In genomic region chr16:31708348-31708747, GRCh38 we compare ENCODE assay signal across 29 cellular contexts.
DNase-seq lines count a peak whose midpoint lies in the region; ATAC-seq lines count a peak whose summit lies in the region.
"Had no signal": no experiment of that assay in that cellular context is flagged by ENCODE, and none has a peak within 500 bp of the region (broad histone marks: within the 10 kb centered on the region; RNA-seq: fewer than 3 reads in every experiment).

No MANE protein-coding gene starts in this region.

- peak; percentile 57 for DNase-seq in activated CD4-positive, alpha-beta T cell treated with anti-CD3 and anti-CD28 coated beads, Interleukin-2, amount 10 ng/mL, durations not matched to agents 24 days and 14 days
- no peak for DNase-seq in activated CD4-positive, alpha-beta T cell treated with anti-CD3 and anti-CD28 coated beads, Interleukin-2, amount 50 U/mL, for 1 hour
- DNase-seq in activated naive CD8-positive, alpha-beta T cell treated with anti-CD3 and anti-CD28 coated beads for 36 hours = no peak
- DNase-seq in activated naive CD8-positive, alpha-beta T cell treated with anti-CD3 and anti-CD28 coated beads, Interleukin-2, amount 50 U/mL, for 24 hours = no peak
- no peak for DNase-seq in T-helper 17 cell
- DNase-seq in middle frontal gyrus (ENCODE audit: extremely low spot score, low spot score) = no peak
- DNase-seq in AG08396 (ENCODE audit: low spot score) = no peak
- DNase-seq: activated CD4-positive, CD25-positive, alpha-beta regulatory T cell treated with anti-CD3 and anti-CD28 coated beads, Interleukin-2, amount 50 U/mL, for 72 hours; activated effector memory CD4-positive, alpha-beta T cell treated with Interleukin-2 at 50 U/mL for 16 hours; body of pancreas; glutamatergic neuron; GOT3; left colon; mammary epithelial cell; NCI-H146; NCI-H345; NCI-H69; nephron progenitor cell; ovary; PC-3; SHP77; stimulated activated CD4-positive, alpha-beta T cell treated with anti-CD3 and anti-CD28 coated beads, Interleukin-15, amount 100 ng/mL, for 24 hours; stimulated activated CD4-positive, alpha-beta T cell treated with anti-CD3 and anti-CD28 coated beads, Interleukin-4, amount 100 ng/mL, for 4 hours; substantia nigra had no signal

- H3K9me3 Mint-ChIP-seq in activated CD4-positive, alpha-beta T cell treated with anti-CD3 and anti-CD28 coated beads, Interleukin-2, amount 10 ng/mL, durations not matched to agents 24 days and 14 days = peaks cover 3% of the 10 kb centered on the region
- peaks cover 4% of the 10 kb centered on the region for H3K9me3 Mint-ChIP-seq in activated naive CD8-positive, alpha-beta T cell treated with anti-CD3 and anti-CD28 coated beads for 36 hours
- no peaks in the 10 kb centered on the region for H3K9me3 Mint-ChIP-seq in activated naive CD8-positive, alpha-beta T cell treated with anti-CD3 and anti-CD28 coated beads, Interleukin-2, amount 50 U/mL, for 24 hours
- H3K9me3 Mint-ChIP-seq: nephron progenitor cell; T-helper 2 cell treated with Interferon-gamma antibody and Interleukin-4, amounts not matched to agents 5 μg/mL and 100 μg/mL, for 36 hours had no signal

- intact Hi-C loops in activated CD4-positive, alpha-beta T cell treated with anti-CD3 and anti-CD28 coated beads, Interleukin-2, amount 10 ng/mL, durations not matched to agents 24 days and 14 days (cut with micrococcal nuclease) = no loop called here

- no peaks in the 10 kb centered on the region for H3K27me3 Mint-ChIP-seq in activated CD4-positive, alpha-beta T cell treated with anti-CD3 and anti-CD28 coated beads, Interleukin-2, amount 10 ng/mL, durations not matched to agents 24 days and 14 days
- peaks cover 3% of the 10 kb centered on the region for H3K27me3 Mint-ChIP-seq in activated naive CD8-positive, alpha-beta T cell treated with anti-CD3 and anti-CD28 coated beads for 36 hours
- H3K27me3 Mint-ChIP-seq in activated naive CD8-positive, alpha-beta T cell treated with anti-CD3 and anti-CD28 coated beads, Interleukin-2, amount 50 U/mL, for 24 hours = no peaks in the 10 kb centered on the region
- H3K27me3 Mint-ChIP-seq in T-helper 17 cell = no peaks in the 10 kb centered on the region
- H3K27me3 Mint-ChIP-seq: type B pancreatic cell had no signal

- H3K27ac Mint-ChIP-seq in activated CD4-positive, alpha-beta T cell treated with anti-CD3 and anti-CD28 coated beads, Interleukin-2, amount 10 ng/mL, durations not matched to agents 24 days and 14 days = no peak overlapping the region
- H3K27ac Mint-ChIP-seq in activated naive CD8-positive, alpha-beta T cell treated with anti-CD3 and anti-CD28 coated beads for 36 hours = peak overlapping the region; percentile 73
- no peak overlapping the region for H3K27ac Mint-ChIP-seq in activated naive CD8-positive, alpha-beta T cell treated with anti-CD3 and anti-CD28 coated beads, Interleukin-2, amount 50 U/mL, for 24 hours
- peak overlapping the region; percentile 99 for H3K27ac Mint-ChIP-seq in T-helper 17 cell
- H3K27ac Mint-ChIP-seq: dendritic cell treated with granulocyte-macrophage colony-stimulating factor and Interleukin-4, amounts not matched to agents 40 ng/mL and 50 ng/mL, for 4 days; nephron progenitor cell; T-helper 2 cell treated with Interferon-gamma antibody and Interleukin-4, amounts not matched to agents 5 μg/mL and 100 μg/mL, for 36 hours; type B pancreatic cell had no signal

- peaks cover 13% of the 10 kb centered on the region for H3K4me1 Mint-ChIP-seq in activated CD4-positive, alpha-beta T cell treated with anti-CD3 and anti-CD28 coated beads, Interleukin-2, amount 10 ng/mL, durations not matched to agents 24 days and 14 days
- H3K4me1 Mint-ChIP-seq in activated naive CD8-positive, alpha-beta T cell treated with anti-CD3 and anti-CD28 coated beads for 36 hours = peaks cover 23% of the 10 kb centered on the region
- H3K4me1 Mint-ChIP-seq in activated naive CD8-positive, alpha-beta T cell treated with anti-CD3 and anti-CD28 coated beads, Interleukin-2, amount 50 U/mL, for 24 hours = peaks cover 10% of the 10 kb centered on the region
- peaks cover 50% of the 10 kb centered on the region for H3K4me1 Mint-ChIP-seq in T-helper 17 cell
- H3K4me1 Mint-ChIP-seq: nephron progenitor cell had no signal

- peaks cover 44% of the 10 kb centered on the region for H3K36me3 Mint-ChIP-seq in activated CD4-positive, alpha-beta T cell treated with anti-CD3 and anti-CD28 coated beads, Interleukin-2, amount 10 ng/mL, durations not matched to agents 24 days and 14 days (ENCODE audit: low read depth)
- peaks cover 53% of the 10 kb centered on the region for H3K36me3 Mint-ChIP-seq in activated naive CD8-positive, alpha-beta T cell treated with anti-CD3 and anti-CD28 coated beads for 36 hours
- peaks cover 22% of the 10 kb centered on the region for H3K36me3 Mint-ChIP-seq in activated naive CD8-positive, alpha-beta T cell treated with anti-CD3 and anti-CD28 coated beads, Interleukin-2, amount 50 U/mL, for 24 hours (ENCODE audit: low read depth)
- peaks cover 2% of the 10 kb centered on the region for H3K36me3 Mint-ChIP-seq in T-helper 17 cell (ENCODE audit: low read depth)

- no peaks in the 10 kb centered on the region for H3K9me3 ChIP-seq in T-helper 17 cell (ENCODE audit: control insufficient read depth, low read length, poor library complexity, severe bottlenecking)
- H3K9me3 ChIP-seq: body of pancreas, ovary had no signal

- no peak overlapping the region for H3K4me3 Mint-ChIP-seq in activated CD4-positive, alpha-beta T cell treated with anti-CD3 and anti-CD28 coated beads, Interleukin-2, amount 10 ng/mL, durations not matched to agents 24 days and 14 days
- H3K4me3 Mint-ChIP-seq in activated naive CD8-positive, alpha-beta T cell treated with anti-CD3 and anti-CD28 coated beads for 36 hours = no peak overlapping the region
- H3K4me3 Mint-ChIP-seq in activated naive CD8-positive, alpha-beta T cell treated with anti-CD3 and anti-CD28 coated beads, Interleukin-2, amount 50 U/mL, for 24 hours = no peak overlapping the region
- H3K4me3 Mint-ChIP-seq in T-helper 17 cell = peak overlapping the region; percentile 65
- H3K4me3 Mint-ChIP-seq: dendritic cell treated with granulocyte-macrophage colony-stimulating factor and Interleukin-4, amounts not matched to agents 40 ng/mL and 50 ng/mL, for 4 days; nephron progenitor cell; T-helper 2 cell treated with Interferon-gamma antibody and Interleukin-4, amounts not matched to agents 5 μg/mL and 100 μg/mL, for 36 hours; type B pancreatic cell had no signal

- no peak for ATAC-seq in activated naive CD8-positive, alpha-beta T cell treated with anti-CD3 and anti-CD28 coated beads, Interleukin-2, amount 50 U/mL, for 24 hours
- ATAC-seq in T-helper 17 cell (peak; percentile 34), HG03521 (IDR thresholded peaks at IDR 0.05; ENCODE audit: unreplicated experiment) (no peak)
- ATAC-seq: body of pancreas, esophagus mucosa, left colon, PC-3 had no signal

Comparison
In these comparisons a context has a peak if more than half of its experiments do, and no peak if none do; other contexts are left out.
1. H3K27ac Mint-ChIP-seq: peak in activated naive CD8-positive, alpha-beta T cell treated with anti-CD3 and anti-CD28 coated beads for 36 hours (single experiment) and T-helper 17 cell (single experiment); none in activated CD4-positive, alpha-beta T cell treated with anti-CD3 and anti-CD28 coated beads, Interleukin-2, amount 10 ng/mL, durations not matched to agents 24 days and 14 days (single experiment) and activated naive CD8-positive, alpha-beta T cell treated with anti-CD3 and anti-CD28 coated beads, Interleukin-2, amount 50 U/mL, for 24 hours (single experiment).